In genomic region chr16:69691980-69692911, GRCh38 we compare ENCODE assay signal across 13 cellular contexts. TPM values are rescaled to one million over a fixed set of nuclear protein-coding genes. Genes with fewer than 3 reads are reported as not detected.
DNase-seq lines count a peak whose midpoint lies in the region; ATAC-seq, FAIRE-seq and TF ChIP-seq lines count a peak whose summit lies in the region.
"Had no signal": no experiment of that assay in that cellular context is flagged by ENCODE, and none has a peak within 500 bp of the region (broad histone marks: within the 10 kb centered on the region; RNA-seq: fewer than 3 reads in every experiment).

No MANE protein-coding gene starts in this region.

- BruUV-seq in Panc1 (replicated peaks; lab: Mats Ljungman, UMichigan), result no TSS peak

- in situ Hi-C loops in Panc1 (cut with HindIII; ENCODE audit: low pct_unique_long_range_greater_than_20kb, low sequenced_read_pairs), result no loop called here

- POLR2A ChIA-PET in Panc1 (lab: Charles Lee), result no interaction called here

- no peaks in the 10 kb centered on the region for H3K27me3 Mint-ChIP-seq in activated naive CD4-positive, alpha-beta T cell treated with anti-CD3 and anti-CD28 coated beads for 36 hours (ENCODE audit: low read depth)
- no peaks in the 10 kb centered on the region for H3K27me3 Mint-ChIP-seq in activated naive CD4-positive, alpha-beta T cell treated with anti-CD3 and anti-CD28 coated beads, Interleukin-2, amount 10 ng/mL, durations not matched to agents 7 days and 5 days
- H3K27me3 Mint-ChIP-seq in stimulated activated naive CD8-positive, alpha-beta T cell treated with anti-CD3 and anti-CD28 coated beads, Interleukin-15, Interleukin-2, amounts not matched to agents 100 ng/mL and 50 ng/mL, for 24 hours, result no peaks in the 10 kb centered on the region

- TF ChIP-seq CTCF in Panc1 (IDR thresholded peaks at IDR 0.05) (no peak), fibroblast of pulmonary artery (IDR thresholded peaks at IDR 0.05; ENCODE audit: low read length, missing control alignments) (no peak)

- 0 out of 2 replicates have a peak overlapping the region, but pooled peaks have one; percentile 9 for H3K27ac ChIP-seq in Panc1 (ENCODE audit: low read length)
- H3K27ac ChIP-seq: BLaER1 treated with 17β-estradiol and CSF1 and Interleukin-3, amounts not matched to agents 10 nM and 100 nM; SK-N-MC had no signal

- H3K36me3 ChIP-seq in Panc1 (ENCODE audit: control insufficient read depth, insufficient read depth, low read length), result peaks cover 36% of the 10 kb centered on the region

- intact Hi-C loops in activated naive CD4-positive, alpha-beta T cell treated with anti-CD3 and anti-CD28 coated beads for 36 hours (cut with micrococcal nuclease), result loop anchor here (5.0 kb wide), 1 partner anchor 295 kb away; no protein-coding TSS in a partner anchor
- intact Hi-C loops in Panc1 (cut with micrococcal nuclease; ENCODE audit: unreplicated experiment), result no loop called here

- H3K9me3 Mint-ChIP-seq in activated naive CD4-positive, alpha-beta T cell treated with anti-CD3 and anti-CD28 coated beads for 36 hours, result no peaks in the 10 kb centered on the region
- H3K9me3 Mint-ChIP-seq in activated naive CD4-positive, alpha-beta T cell treated with anti-CD3 and anti-CD28 coated beads, Interleukin-2, amount 10 ng/mL, durations not matched to agents 7 days and 5 days, result no peaks in the 10 kb centered on the region
- H3K9me3 Mint-ChIP-seq in stimulated activated naive CD8-positive, alpha-beta T cell treated with anti-CD3 and anti-CD28 coated beads, Interleukin-15, Interleukin-2, amounts not matched to agents 100 ng/mL and 50 ng/mL, for 24 hours, result no peaks in the 10 kb centered on the region

- H3K9me3 ChIP-seq in Panc1 (ENCODE audit: control insufficient read depth, insufficient read depth, low read depth, low read length), result no peaks in the 10 kb centered on the region
- H3K9me3 ChIP-seq: BLaER1 treated with 17β-estradiol and CSF1 and Interleukin-3, amounts not matched to agents 10 nM and 100 nM had no signal

- H3K27me3 ChIP-seq in Panc1 (ENCODE audit: control insufficient read depth, insufficient read depth, low read length), result no peaks in the 10 kb centered on the region
- H3K27me3 ChIP-seq: BLaER1 treated with 17β-estradiol and CSF1 and Interleukin-3, amounts not matched to agents 10 nM and 100 nM had no signal

- DNase-seq in activated naive CD4-positive, alpha-beta T cell treated with anti-CD3 and anti-CD28 coated beads for 36 hours, result peak; percentile 37
- DNase-seq in activated naive CD4-positive, alpha-beta T cell treated with anti-CD3 and anti-CD28 coated beads, Interleukin-2, amount 10 ng/mL, durations not matched to agents 7 days and 5 days, result no peak
- DNase-seq in Panc1 (ENCODE audit: low read depth, low spot score) (no peak), fibroblast of pulmonary artery (ENCODE audit: low read depth) (peak; percentile 29), NCI-H510A (lab: John Stamatoyannopoulos, UW) (no peak), frontal cortex (ENCODE audit: low spot score in 2 of 2) (no peak)
- DNase-seq: dermis blood vessel endothelial cell; NCI-H446 treated with DMSO at 0.1 percent for 48 hours; stimulated activated CD4-positive, alpha-beta T cell treated with anti-CD3 and anti-CD28 coated beads, Interleukin-4, amount 100 ng/mL, for 24 hours had no signal

- peak overlapping the region; percentile 80 for H3K27ac Mint-ChIP-seq in activated naive CD4-positive, alpha-beta T cell treated with anti-CD3 and anti-CD28 coated beads for 36 hours
- no peak overlapping the region for H3K27ac Mint-ChIP-seq in activated naive CD4-positive, alpha-beta T cell treated with anti-CD3 and anti-CD28 coated beads, Interleukin-2, amount 10 ng/mL, durations not matched to agents 7 days and 5 days
- H3K27ac Mint-ChIP-seq in stimulated activated naive CD8-positive, alpha-beta T cell treated with anti-CD3 and anti-CD28 coated beads, Interleukin-15, Interleukin-2, amounts not matched to agents 100 ng/mL and 50 ng/mL, for 24 hours, result peak overlapping the region; percentile 23

- no peak for FAIRE-seq in frontal cortex (lab: Jason Lieb, UNC)

- H3K4me1 ChIP-seq in Panc1 (ENCODE audit: control insufficient read depth, insufficient read depth, low read length), result 0 out of 2 replicates have a peak, but pooled peaks cover 3% of the 10 kb centered on the region
- H3K4me1 ChIP-seq: BLaER1 treated with 17β-estradiol and CSF1 and Interleukin-3, amounts not matched to agents 10 nM and 100 nM had no signal

- CTCF ChIA-PET in activated naive CD4-positive, alpha-beta T cell treated with anti-CD3 and anti-CD28 coated beads for 36 hours (lab: Charles Lee), result interaction anchor here (0.7 to 0.9 kb wide), 2 partner anchors 16 to 248 kb away, joined by 4 read pairs; no protein-coding TSS in a partner anchor
- CTCF ChIA-PET in activated naive CD4-positive, alpha-beta T cell treated with anti-CD3 and anti-CD28 coated beads, Interleukin-2, amount 10 ng/mL, durations not matched to agents 7 days and 5 days (lab: Charles Lee), result no interaction called here
- CTCF ChIA-PET in Panc1 (lab: Charles Lee), result no interaction called here

- H3K4me1 Mint-ChIP-seq in activated naive CD4-positive, alpha-beta T cell treated with anti-CD3 and anti-CD28 coated beads for 36 hours (ENCODE audit: low read depth), result peaks cover 14% of the 10 kb centered on the region
- H3K4me1 Mint-ChIP-seq in activated naive CD4-positive, alpha-beta T cell treated with anti-CD3 and anti-CD28 coated beads, Interleukin-2, amount 10 ng/mL, durations not matched to agents 7 days and 5 days, result no peaks in the 10 kb centered on the region
- peaks cover 7% of the 10 kb centered on the region for H3K4me1 Mint-ChIP-seq in stimulated activated naive CD8-positive, alpha-beta T cell treated with anti-CD3 and anti-CD28 coated beads, Interleukin-15, Interleukin-2, amounts not matched to agents 100 ng/mL and 50 ng/mL, for 24 hours (ENCODE audit: low read depth)

- H3K4me3 ChIP-seq in Panc1 (ENCODE audit: low read depth in 2 of 2, low read length in 2 of 2) (no peak overlapping the region), fibroblast of pulmonary artery (replicated peaks; ENCODE audit: low read depth, low read length) (no peak overlapping the region)
- H3K4me3 ChIP-seq: BLaER1 treated with 17β-estradiol and CSF1 and Interleukin-3, amounts not matched to agents 10 nM and 100 nM; SK-N-MC had no signal

- H3K4me3 Mint-ChIP-seq in activated naive CD4-positive, alpha-beta T cell treated with anti-CD3 and anti-CD28 coated beads for 36 hours, result no peak overlapping the region
- no peak overlapping the region for H3K4me3 Mint-ChIP-seq in activated naive CD4-positive, alpha-beta T cell treated with anti-CD3 and anti-CD28 coated beads, Interleukin-2, amount 10 ng/mL, durations not matched to agents 7 days and 5 days
- H3K4me3 Mint-ChIP-seq in stimulated activated naive CD8-positive, alpha-beta T cell treated with anti-CD3 and anti-CD28 coated beads, Interleukin-15, Interleukin-2, amounts not matched to agents 100 ng/mL and 50 ng/mL, for 24 hours, result no peak overlapping the region

- peaks cover 45% of the 10 kb centered on the region for H3K36me3 Mint-ChIP-seq in activated naive CD4-positive, alpha-beta T cell treated with anti-CD3 and anti-CD28 coated beads for 36 hours (ENCODE audit: low read depth)
- H3K36me3 Mint-ChIP-seq in activated naive CD4-positive, alpha-beta T cell treated with anti-CD3 and anti-CD28 coated beads, Interleukin-2, amount 10 ng/mL, durations not matched to agents 7 days and 5 days, result peaks cover 37% of the 10 kb centered on the region
- peaks cover 73% of the 10 kb centered on the region for H3K36me3 Mint-ChIP-seq in stimulated activated naive CD8-positive, alpha-beta T cell treated with anti-CD3 and anti-CD28 coated beads, Interleukin-15, Interleukin-2, amounts not matched to agents 100 ng/mL and 50 ng/mL, for 24 hours (ENCODE audit: low read depth)

- ATAC-seq in Panc1 (no peak), HG03571 (IDR thresholded peaks at IDR 0.05; ENCODE audit: unreplicated experiment) (no peak)

RNA-seq across cellular contexts. Expression of gene NQO1, which starts 34.1 kb away (rescaled TPM):
- 10 to 100 TPM; 11.6 to 11.9 TPM for total RNA-seq in activated naive CD4-positive, alpha-beta T cell treated with anti-CD3 and anti-CD28 coated beads for 36 hours
- total RNA-seq in Panc1 (2021; ENCODE audit: unreplicated experiment) (147 TPM), frontal cortex (4.1 TPM)
- polyA plus RNA-seq in Panc1 (2012; ENCODE audit: insufficient read length), result 203 TPM

Comparison
In these comparisons a context has a peak if more than half of its experiments do, and no peak if none do; other contexts are left out.
1. DNase-seq: peak in activated naive CD4-positive, alpha-beta T cell treated with anti-CD3 and anti-CD28 coated beads for 36 hours (single experiment) and fibroblast of pulmonary artery (single experiment); none in activated naive CD4-positive, alpha-beta T cell treated with anti-CD3 and anti-CD28 coated beads, Interleukin-2, amount 10 ng/mL, durations not matched to agents 7 days and 5 days (single experiment), Panc1 (single experiment), NCI-H510A (single experiment) and frontal cortex (0 of 2).
2. RNA of gene NQO1, which starts 34.1 kb away (total RNA-seq): 147 TPM in Panc1 (single experiment); 11.6 to 11.9 TPM in activated naive CD4-positive, alpha-beta T cell treated with anti-CD3 and anti-CD28 coated beads for 36 hours and 4.1 TPM in frontal cortex (single experiment); every median in the first group is over 10 times any median in the second.